ENCODE assay signal across 1 cellular context in genomic region chr1:244865028-244865371, GRCh38.
TF ChIP-seq lines count a peak whose summit lies in the region.

No MANE protein-coding gene starts in this region.

TF ChIP-seq in WTC11, 78 proteins besides CTCF, POLR2A, EP300 and RAD21 (continued from another document):
- no peak for TF ChIP-seq IRF2 (CRISPR knock-in tag; IDR thresholded peaks at IDR 0.05; ENCODE audit: borderline replicate concordance, low read depth)
- no peak for TF ChIP-seq ZNF263 (CRISPR knock-in tag; IDR thresholded peaks at IDR 0.05; ENCODE audit: low read depth)
- no peak for TF ChIP-seq ETV6 (CRISPR knock-in tag; IDR thresholded peaks at IDR 0.05)
- no peak for TF ChIP-seq CREB1 (CRISPR knock-in tag; IDR thresholded peaks at IDR 0.05)
- TF ChIP-seq ZNF121 (CRISPR knock-in tag; IDR thresholded peaks at IDR 0.05) = no peak
TF ChIP-seq in WTC11: peak in this region for 0.
